In the genomic region with DNA sequence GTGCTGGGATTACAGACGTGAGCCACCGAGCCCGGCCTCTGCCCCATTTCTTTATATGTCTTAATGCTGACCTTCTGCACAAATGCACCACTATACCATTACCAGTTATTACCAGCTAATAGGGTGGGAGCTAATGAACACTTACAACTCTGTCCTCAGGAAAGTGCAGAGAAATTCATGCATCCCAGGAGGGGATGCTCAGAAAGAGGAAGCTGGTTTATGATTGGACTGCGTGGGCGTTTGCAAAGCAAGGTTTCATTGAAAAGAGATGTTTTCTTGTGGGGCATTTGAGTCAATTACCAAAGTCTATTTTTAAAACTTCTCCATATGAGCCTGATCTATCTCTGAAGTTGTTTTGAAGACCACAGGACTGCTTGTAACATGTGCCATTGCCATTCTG, we compare ENCODE assay signal across 16 cellular contexts.
"Had no signal": no experiment of that assay in that cellular context is flagged by ENCODE, and none has a peak within 500 bp of the region (broad histone marks: within the 10 kb centered on the region; RNA-seq: fewer than 3 reads in every experiment).

No MANE protein-coding gene starts in this region.

- H3K4me3 Mint-ChIP-seq: activated CD8-positive, alpha-beta T cell treated with anti-CD3 and anti-CD28 coated beads for 36 hours; activated naive CD4-positive, alpha-beta T cell treated with anti-CD3 and anti-CD28 coated beads, Interleukin-2, amount 10 ng/mL, durations not matched to agents 7 days and 5 days; activated T-cell treated with anti-CD3 and anti-CD28 coated beads, Interleukin-2, amount 50 U/mL, for 24 hours; nephron had no signal

- DNase-seq: activated CD4-positive, alpha-beta T cell treated with anti-CD3 and anti-CD28 coated beads for 4 hours; activated CD8-positive, alpha-beta T cell treated with anti-CD3 and anti-CD28 coated beads for 36 hours; activated naive CD4-positive, alpha-beta T cell treated with anti-CD3 and anti-CD28 coated beads, Interleukin-2, amount 10 ng/mL, durations not matched to agents 7 days and 5 days; activated T-cell treated with anti-CD3 and anti-CD28 coated beads, Interleukin-2, amount 50 U/mL, for 24 hours; gastrocnemius medialis; left lung; midbrain; nucleus accumbens; sigmoid colon; stimulated activated naive CD4-positive, alpha-beta T cell treated with Interleukin-2 at 50 U/mL for 16 hours; T-helper 2 cell; thyroid gland had no signal

- H3K27ac ChIP-seq: ascending aorta, coronary artery, gastrocnemius medialis, left lung, sigmoid colon, thyroid gland had no signal

- H3K27me3 Mint-ChIP-seq: activated CD8-positive, alpha-beta T cell treated with anti-CD3 and anti-CD28 coated beads for 36 hours; activated naive CD4-positive, alpha-beta T cell treated with anti-CD3 and anti-CD28 coated beads, Interleukin-2, amount 10 ng/mL, durations not matched to agents 7 days and 5 days had no signal

- H3K36me3 Mint-ChIP-seq: activated naive CD4-positive, alpha-beta T cell treated with anti-CD3 and anti-CD28 coated beads, Interleukin-2, amount 10 ng/mL, durations not matched to agents 7 days and 5 days had no signal

- H3K4me3 ChIP-seq: ascending aorta, coronary artery, gastrocnemius medialis, left lung, sigmoid colon, thyroid gland had no signal

- H3K9me3 Mint-ChIP-seq: activated T-cell treated with anti-CD3 and anti-CD28 coated beads, Interleukin-2, amount 50 U/mL, for 24 hours; activated T-helper 2 cell treated with anti-CD3 and anti-CD28 coated beads, Interferon-gamma antibody, Interleukin-2, Interleukin-4, amounts not matched to agents 10 μg/mL and 5 μg/mL and 100 μg/mL, durations not matched to agents 14 hours and 24 hours and 36 hours; nephron had no signal

- ATAC-seq: activated CD8-positive, alpha-beta T cell treated with anti-CD3 and anti-CD28 coated beads for 36 hours; gastrocnemius medialis; left lung had no signal

- H3K4me1 Mint-ChIP-seq: activated naive CD4-positive, alpha-beta T cell treated with anti-CD3 and anti-CD28 coated beads, Interleukin-2, amount 10 ng/mL, durations not matched to agents 7 days and 5 days; nephron had no signal

- H3K27ac Mint-ChIP-seq: activated CD8-positive, alpha-beta T cell treated with anti-CD3 and anti-CD28 coated beads for 36 hours; activated naive CD4-positive, alpha-beta T cell treated with anti-CD3 and anti-CD28 coated beads, Interleukin-2, amount 10 ng/mL, durations not matched to agents 7 days and 5 days; activated T-cell treated with anti-CD3 and anti-CD28 coated beads, Interleukin-2, amount 50 U/mL, for 24 hours; activated T-helper 2 cell treated with anti-CD3 and anti-CD28 coated beads, Interferon-gamma antibody, Interleukin-2, Interleukin-4, amounts not matched to agents 10 μg/mL and 5 μg/mL and 100 μg/mL, durations not matched to agents 14 hours and 24 hours and 36 hours; nephron had no signal
